9 cellular contexts compared by ENCODE assay signal in the genomic region with DNA sequence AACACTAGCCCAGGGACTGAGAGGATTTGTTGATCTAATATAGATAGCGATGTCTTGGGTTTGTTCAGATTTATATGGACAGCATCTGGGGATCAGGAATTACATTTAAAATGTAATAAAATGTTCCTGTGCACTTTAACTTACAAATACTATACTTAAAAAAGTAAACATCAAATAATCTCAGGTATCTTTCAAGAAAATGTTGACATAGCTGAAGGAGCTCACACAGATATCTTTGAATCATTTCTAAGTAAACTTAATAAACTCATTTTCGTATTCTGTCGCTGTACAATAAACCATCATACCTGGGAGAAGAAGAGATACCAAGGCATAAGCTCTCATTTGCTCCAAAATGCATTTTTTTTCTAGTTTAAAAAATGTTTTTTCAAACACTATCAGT.
"Had no signal": no experiment of that assay in that cellular context is flagged by ENCODE, and none has a peak within 500 bp of the region (broad histone marks: within the 10 kb centered on the region; RNA-seq: fewer than 3 reads in every experiment).

No MANE protein-coding gene starts in this region.

- H2AFZ ChIP-seq: GM23248, GM23338 had no signal

- H3K9me3 ChIP-seq: HAP-1 had no signal

- H3K4me1 ChIP-seq: HAP-1 had no signal

- H3K4me2 ChIP-seq: GM23338 had no signal

- DNase-seq: GM23248, GOT3, H7, H9, HCEC 1CT, HFFc6 had no signal

- H3K27ac ChIP-seq: GM23248 had no signal

- H3K36me3 ChIP-seq: HAP-1 had no signal

- H3K4me3 ChIP-seq: GM23248, GM23338, HAP-1 had no signal

- H3K9ac ChIP-seq: GM23248 had no signal

- ATAC-seq: GM23338, HCT116 had no signal
